In genomic region chr7:131329176-131329570, GRCh38 we compare ENCODE assay signal across 8 cellular contexts. TPM values are rescaled to one million over a fixed set of nuclear protein-coding genes. Genes with fewer than 3 reads are reported as not detected.
DNase-seq lines count a peak whose midpoint lies in the region; ATAC-seq and TF ChIP-seq lines count a peak whose summit lies in the region.

No MANE protein-coding gene starts in this region.

- H3K9me3 ChIP-seq in ascending aorta (no peaks in the 10 kb centered on the region), left lung (no peaks in the 10 kb centered on the region), tibial nerve (no peaks in the 10 kb centered on the region)

- peak overlapping the region; percentile 95 to 97 for H3K27ac ChIP-seq in ascending aorta
- peak overlapping the region; percentile 97 for H3K27ac ChIP-seq in left lung
- peak overlapping the region; percentile 96 to 100 (median 98) for H3K27ac ChIP-seq in tibial nerve

- H3K4me3 Mint-ChIP-seq in activated T-cell treated with anti-CD3 and anti-CD28 coated beads, Interleukin-2, amount 50 U/mL, for 4 hours = peak overlapping the region; percentile 98

- intact Hi-C loops in ascending aorta (cut with DNase I) = loop anchor here (2.0 to 10.0 kb wide), 3 partner anchors 44 to 434 kb away; no protein-coding TSS in a partner anchor
- intact Hi-C loops in left lung (cut with DNase I) = loop anchor here in 1 of 2 donors (10.0 kb wide), 1 partner anchor 214 kb away; no protein-coding TSS in a partner anchor

- peaks cover 0 to 12% of the 10 kb centered on the region in 2 donors for H3K4me1 ChIP-seq in ascending aorta
- H3K4me1 ChIP-seq in left lung = peaks cover 6 to 54% of the 10 kb centered on the region in 2 donors
- H3K4me1 ChIP-seq in tibial nerve = peaks cover 0 to 48% (median 19%) of the 10 kb centered on the region in 4 donors

- H3K36me3 Mint-ChIP-seq in activated T-cell treated with anti-CD3 and anti-CD28 coated beads, Interleukin-2, amount 50 U/mL, for 4 hours (ENCODE audit: insufficient read depth) = no peaks in the 10 kb centered on the region

- TF ChIP-seq EP300 in tibial nerve (IDR thresholded peaks at IDR 0.05) = peak in 1 of 2 donors; percentile 90

- H3K27me3 Mint-ChIP-seq in activated T-cell treated with anti-CD3 and anti-CD28 coated beads, Interleukin-2, amount 50 U/mL, for 4 hours (ENCODE audit: low read depth) = no peaks in the 10 kb centered on the region

- H3K27me3 ChIP-seq in ascending aorta (no peaks in the 10 kb centered on the region), left lung (no peaks in the 10 kb centered on the region), tibial nerve (no peaks in the 10 kb centered on the region)

- H3K36me3 ChIP-seq in ascending aorta (peaks cover 0 to 4% of the 10 kb centered on the region in 2 donors), left lung (peaks cover 0 to 8% of the 10 kb centered on the region in 2 donors), tibial nerve (peaks cover 0 to 5% (median 0%) of the 10 kb centered on the region in 3 donors)

- peak in 1 of 2 donors; percentile 31 for TF ChIP-seq POLR2A in tibial nerve (IDR thresholded peaks at IDR 0.05)

- no peaks in the 10 kb centered on the region for H3K9me3 Mint-ChIP-seq in activated T-cell treated with anti-CD3 and anti-CD28 coated beads, Interleukin-2, amount 50 U/mL, for 4 hours

- peak overlapping the region; percentile 72 to 93 for H3K4me3 ChIP-seq in ascending aorta
- peak overlapping the region; percentile 71 to 76 for H3K4me3 ChIP-seq in left lung
- peak overlapping the region; percentile 83 to 96 (median 94) for H3K4me3 ChIP-seq in tibial nerve

- WGBS in tibial nerve, 2 donors = 7 to 8% methylated on average over 1 of the region's 1 CpG

- DNase-seq in activated T-cell treated with anti-CD3 and anti-CD28 coated beads, Interleukin-2, amount 50 U/mL, for 4 hours = no peak
- DNase-seq in activated T-cell treated with anti-CD3 and anti-CD28 coated beads, Interleukin-2, amount 50 U/mL, for 1 hour = no peak
- DNase-seq in ascending aorta (ENCODE audit: low spot score in 2 of 2) = no peak
- DNase-seq in left lung = no peak
- DNase-seq in tibial nerve (ENCODE audit: low spot score in 2 of 2) = peak in 1 of 2 donors; percentile 42
- no peak for DNase-seq in dermis blood vessel endothelial cell
- DNase-seq in stimulated activated CD4-positive, alpha-beta T cell treated with anti-CD3 and anti-CD28 coated beads, Interleukin-2, amount 100 ng/mL, for 24 hours = no peak

- no peak for TF ChIP-seq CTCF in ascending aorta (IDR thresholded peaks at IDR 0.05)
- TF ChIP-seq CTCF in left lung (IDR thresholded peaks at IDR 0.05) = no peak
- TF ChIP-seq CTCF in tibial nerve (IDR thresholded peaks at IDR 0.05) = no peak

- peaks cover 62% of the 10 kb centered on the region for H3K4me1 Mint-ChIP-seq in activated T-cell treated with anti-CD3 and anti-CD28 coated beads, Interleukin-2, amount 50 U/mL, for 4 hours (ENCODE audit: low read depth)

- no peak for ATAC-seq in activated T-cell treated with anti-CD3 and anti-CD28 coated beads, Interleukin-2, amount 50 U/mL, for 4 hours
- ATAC-seq in left lung (no peak), GM19328 (IDR thresholded peaks at IDR 0.05; ENCODE audit: unreplicated experiment) (no peak)

RNA-seq across cellular contexts. Expression of gene MKLN1, which starts 1.5 kb away (rescaled TPM):
- total RNA-seq in activated T-cell treated with anti-CD3 and anti-CD28 coated beads, Interleukin-2, amount 50 U/mL, for 4 hours = 10 to 100 TPM; 26.7 to 29.6 (median 28.8) TPM
- total RNA-seq in ascending aorta (18.0 TPM), left lung (10 to 100 TPM; 43.9 to 49.0 TPM), tibial nerve (100 to 1,000 TPM in 1 of 4 donors, 10 to 100 TPM in 3; 86.4 to 143 (median 95.0) TPM), dermis blood vessel endothelial cell (34.5 and 43.9 TPM in 2 replicates)
